In the genomic region with DNA sequence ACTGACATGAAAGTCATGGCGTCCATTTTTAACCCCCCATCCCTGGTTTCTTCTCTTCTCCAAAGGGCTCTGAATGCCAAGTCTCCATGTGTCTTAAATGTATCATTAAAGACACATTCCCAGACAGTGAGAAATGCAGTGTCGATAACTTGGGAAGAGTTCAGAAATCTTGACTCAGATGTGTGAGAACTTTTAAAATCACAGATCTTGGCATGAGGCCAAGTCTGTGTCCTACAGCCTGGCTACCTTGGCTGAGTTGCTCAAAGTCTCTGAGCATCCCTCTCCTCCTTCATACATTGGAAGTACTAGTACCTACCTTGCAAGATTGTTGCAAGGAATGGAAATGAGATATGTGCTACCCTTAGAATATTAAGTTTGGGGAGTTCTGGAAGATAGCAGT, we compare ENCODE assay signal across 27 cellular contexts.
"Had no signal": no experiment of that assay in that cellular context is flagged by ENCODE, and none has a peak within 500 bp of the region (broad histone marks: within the 10 kb centered on the region; RNA-seq: fewer than 3 reads in every experiment).

No MANE protein-coding gene starts in this region.

- H3K36me3 ChIP-seq: esophagus squamous epithelium, heart right ventricle, lower lobe of right lung, ovary, stomach, thyroid gland had no signal

- H3K27ac ChIP-seq: esophagus squamous epithelium, heart right ventricle, lower lobe of right lung, ovary, psoas muscle, skin epidermis, stomach, thyroid gland had no signal

- ATAC-seq: effector memory CD8-positive, alpha-beta T cell; heart right ventricle; left ventricle myocardium superior; lower lobe of right lung; natural killer cell; psoas muscle; right cardiac atrium had no signal

- H3K27me3 ChIP-seq: esophagus squamous epithelium, heart right ventricle, ovary, stomach, thyroid gland had no signal

- H3K4me1 ChIP-seq: esophagus squamous epithelium, heart right ventricle, lower lobe of right lung, psoas muscle, stomach, thyroid gland had no signal

- H3K4me3 ChIP-seq: esophagus squamous epithelium, heart right ventricle, lower lobe of right lung, ovary, psoas muscle, skin epidermis, stomach, thyroid gland had no signal

- DNase-seq: cortex of kidney; effector memory CD8-positive, alpha-beta T cell; erythroblast; esophagus squamous epithelium; foreskin melanocyte; glutamatergic neuron; heart right ventricle; hippocampal formation; immature natural killer cell; islet precursor cell; kidney glomerular epithelial cell; left ventricle myocardium superior; lower lobe of right lung; natural killer cell; occipital lobe; ovary; posterior cingulate gyrus; psoas muscle; right cardiac atrium; stimulated activated CD4-positive, alpha-beta T cell treated with anti-CD3 and anti-CD28 coated beads, Interleukin-15, amount 100 ng/mL, for 24 hours; stimulated activated CD4-positive, alpha-beta T cell treated with anti-CD3 and anti-CD28 coated beads, Interleukin-2, amount 100 ng/mL, for 48 hours; stimulated activated CD8-positive, alpha-beta memory T cell treated with anti-CD3 and anti-CD28 coated beads, Interleukin-4, amount 100 ng/mL, for 48 hours; stimulated activated naive CD4-positive, alpha-beta T cell; stomach; thyroid gland; trophoblast cell had no signal

- H3K9me3 ChIP-seq: esophagus squamous epithelium, lower lobe of right lung, ovary, psoas muscle, thyroid gland had no signal
